ENCODE assay signal across 36 cellular contexts in genomic region chr9:72684615-72685014, GRCh38.
DNase-seq lines count a peak whose midpoint lies in the region; ATAC-seq, FAIRE-seq and TF ChIP-seq lines count a peak whose summit lies in the region.
"Had no signal": no experiment of that assay in that cellular context is flagged by ENCODE, and none has a peak within 500 bp of the region (broad histone marks: within the 10 kb centered on the region; RNA-seq: fewer than 3 reads in every experiment).

No MANE protein-coding gene starts in this region.

- H3K4me3 ChIP-seq in HCT116 (replicated peaks in 1 of 2; ENCODE audit: low read depth in 1 of 2, low read length in 2 of 2) (no peak overlapping the region), HEK293 (ENCODE audit: low read depth, low read length) (no peak overlapping the region), H1 (ENCODE audit: extremely low read depth in 1 of 4, insufficient read depth in 2 of 4, low read depth in 3 of 4, low read length in 4 of 4) (no peak overlapping the region), endodermal cell (ENCODE audit: low read length) (no peak overlapping the region)
- H3K4me3 ChIP-seq: A549; BLaER1; BLaER1 treated with 17β-estradiol and CSF1 and Interleukin-3, amounts not matched to agents 10 nM and 100 nM had no signal

- H4K20me1 ChIP-seq in HCT116 (ENCODE audit: insufficient read depth) (no peaks in the 10 kb centered on the region), H1 (replicated peaks in 1 of 2; ENCODE audit: control insufficient read depth in 1 of 2, insufficient read depth in 2 of 2, low read length in 2 of 2) (no peaks in the 10 kb centered on the region)
- H4K20me1 ChIP-seq: BLaER1; BLaER1 treated with 17β-estradiol and CSF1 and Interleukin-3, amounts not matched to agents 10 nM and 100 nM had no signal

- no peak for ATAC-seq in HCT116
- ATAC-seq in WTC11 = no peak
- ATAC-seq in HG03108 (IDR thresholded peaks at IDR 0.05; ENCODE audit: unreplicated experiment) = no peak
- ATAC-seq: CD8-positive, alpha-beta T cell had no signal

- H3K23me2 ChIP-seq in H1 (ENCODE audit: low read depth, low read length) = no peaks in the 10 kb centered on the region

- H3K4me2 ChIP-seq in HCT116 (ENCODE audit: low read length) (peak overlapping the region; percentile 24; the same call in 1 of the 2 replicates), H1 (ENCODE audit: insufficient read depth in 1 of 2, low read depth in 2 of 2, low read length in 2 of 2) (no peak overlapping the region)
- H3K4me2 ChIP-seq: A549; BLaER1; BLaER1 treated with 17β-estradiol and CSF1 and Interleukin-3, amounts not matched to agents 10 nM and 100 nM had no signal

- H3K36me3 ChIP-seq in HCT116 (ENCODE audit: control insufficient read depth in 1 of 2, insufficient read depth in 2 of 2, low read length in 2 of 2) (no peaks in the 10 kb centered on the region), HEK293 (ENCODE audit: control insufficient read depth in 2 of 2, insufficient read depth in 1 of 2, low read length in 2 of 2) (no peaks in the 10 kb centered on the region), H1 (ENCODE audit: control insufficient read depth in 2 of 4, insufficient read depth in 4 of 4, low read length in 3 of 4) (no peaks in the 10 kb centered on the region), endodermal cell (ENCODE audit: control insufficient read depth, insufficient read depth, low read length) (no peaks in the 10 kb centered on the region)
- H3K36me3 ChIP-seq: BE2C; BLaER1; BLaER1 treated with 17β-estradiol and CSF1 and Interleukin-3, amounts not matched to agents 10 nM and 100 nM had no signal

- FAIRE-seq in H1 (lab: Jason Lieb, UNC) = no peak
- FAIRE-seq: A204.1, A549, D721Med had no signal

- no peak for TF ChIP-seq POLR2A in HCT116 (IDR thresholded peaks at IDR 0.05; ENCODE audit: borderline replicate concordance, extremely low read depth, insufficient read depth, insufficient read length)
- no peak for TF ChIP-seq POLR2A in H1 (IDR thresholded peaks at IDR 0.05; ENCODE audit: control extremely low read depth in 1 of 2, low read depth in 2 of 2, low read length in 2 of 2)

- TF ChIP-seq RAD21 in HCT116 (IDR thresholded peaks at IDR 0.05; ENCODE audit: low read depth) (no peak), H1 (IDR thresholded peaks at IDR 0.05 in 1 of 2, conservative IDR thresholded peaks at IDR 0.05 in 1 of 2; ENCODE audit: low read depth in 2 of 2, low read length in 2 of 2) (no peak)

- H3K9me3 Mint-ChIP-seq in WTC11 = peaks cover 7% of the 10 kb centered on the region
- H3K9me3 Mint-ChIP-seq in endodermal cell = no peaks in the 10 kb centered on the region
- H3K9me3 Mint-ChIP-seq: CD4-positive, alpha-beta memory T cell; CD8-positive, alpha-beta memory T cell; CD8-positive, alpha-beta T cell had no signal

- TF ChIP-seq CTCF in HCT116 (IDR thresholded peaks at IDR 0.05 in 2 of 3, conservative IDR thresholded peaks at IDR 0.05 in 1 of 3; ENCODE audit: borderline replicate concordance in 1 of 3, insufficient read depth in 1 of 3, low read depth in 2 of 3, low read length in 2 of 3) = no peak
- no peak for TF ChIP-seq CTCF in HEK293 (tag by site-specific recombination; IDR thresholded peaks at IDR 0.05)
- no peak for TF ChIP-seq CTCF in WTC11 (IDR thresholded peaks at IDR 0.05)
- no peak for TF ChIP-seq CTCF in H1 (IDR thresholded peaks at IDR 0.05; ENCODE audit: control extremely low read depth in 1 of 3, insufficient read depth in 1 of 3, low read depth in 1 of 3, low read length in 3 of 3)
- TF ChIP-seq CTCF in endodermal cell (conservative IDR thresholded peaks at IDR 0.05) = no peak

- H3K27ac Mint-ChIP-seq in WTC11 = peak overlapping the region; percentile 47; the same call in 1 of the 2 replicates
- no peak overlapping the region for H3K27ac Mint-ChIP-seq in endodermal cell
- H3K27ac Mint-ChIP-seq: B cell; CD14-positive monocyte; CD4-positive, alpha-beta memory T cell; CD4-positive, alpha-beta T cell; CD4-positive, CD25-positive, alpha-beta regulatory T cell; CD8-positive, alpha-beta memory T cell; CD8-positive, alpha-beta T cell had no signal

- no peak overlapping the region for H4K5ac ChIP-seq in H1 (ENCODE audit: insufficient read length, low read depth, low read length)

- RAD21 ChIA-PET in HCT116 (lab: Charles Lee; ENCODE audit: low non-redundant PET in 1 of 2, low total read pairs in 2 of 2, uncharacterized antibody in 2 of 2, unreplicated experiment in 2 of 2) = no interaction called here

- no peak overlapping the region for H3K23ac ChIP-seq in H1 (ENCODE audit: insufficient read length)

- H3K27me3 ChIP-seq in HCT116 (ENCODE audit: insufficient read depth, low read length) = no peaks in the 10 kb centered on the region
- no peaks in the 10 kb centered on the region for H3K27me3 ChIP-seq in H1 (replicated peaks in 1 of 4; ENCODE audit: control insufficient read depth in 3 of 4, extremely low read depth in 1 of 4, insufficient read depth in 3 of 4, low read length in 3 of 4)
- no peaks in the 10 kb centered on the region for H3K27me3 ChIP-seq in endodermal cell (ENCODE audit: control insufficient read depth, insufficient read depth, low read length, poor library complexity, severe bottlenecking)
- H3K27me3 ChIP-seq: BE2C; BLaER1; BLaER1 treated with 17β-estradiol and CSF1 and Interleukin-3, amounts not matched to agents 10 nM and 100 nM had no signal

- H2BK12ac ChIP-seq in H1 (ENCODE audit: low read depth, low read length) = no peak overlapping the region

- DNase-seq in HCT116 (ENCODE audit: low read depth, low spot score) (no peak), WTC11 (ENCODE audit: low spot score) (no peak), H1 (ENCODE audit: low read depth in 1 of 2, low spot score in 2 of 2) (no peak), endodermal cell (no peak), cerebellum (ENCODE audit: low spot score) (no peak), NCI-H69 (lab: John Stamatoyannopoulos, UW) (no peak)
- DNase-seq: 8988T; ACHN; AML-193; BE2C; C1 segment of cervical spinal cord; Caco-2; CD4-positive, alpha-beta memory T cell; CD4-positive, alpha-beta T cell; CD4-positive, CD25-positive, alpha-beta regulatory T cell; CD8-positive, alpha-beta memory T cell; CD8-positive, alpha-beta T cell; COR-L47; DMS 273 treated with DMSO at 0.1 percent for 48 hours; DMS153; DMS53; DMS79; DMS79 treated with DMSO at 0.1 percent for 48 hours; DND-41; EL had no signal

- H3K9ac ChIP-seq in HCT116 (ENCODE audit: low read length) = no peak overlapping the region
- H3K9ac ChIP-seq in H1 (replicated peaks in 1 of 4; ENCODE audit: extremely low read depth in 1 of 4, low read depth in 3 of 4, low read length in 3 of 4) = no peak overlapping the region
- no peak overlapping the region for H3K9ac ChIP-seq in endodermal cell (ENCODE audit: extremely low read depth, low read length, poor library complexity, severe bottlenecking)
- H3K9ac ChIP-seq: BLaER1; BLaER1 treated with 17β-estradiol and CSF1 and Interleukin-3, amounts not matched to agents 10 nM and 100 nM had no signal

- no peak for TF ChIP-seq EP300 in H1 (IDR thresholded peaks at IDR 0.05; ENCODE audit: borderline replicate concordance in 1 of 2, low read depth in 2 of 2, low read length in 2 of 2)

- CTCF ChIA-PET in HCT116 (lab: Charles Lee) (no interaction called here), HEK293 (lab: Yijun Ruan, JAX) (no interaction called here), WTC11 (lab: Charles Lee) (no interaction called here), H1 (lab: Charles Lee; ENCODE audit: partially characterized antibody) (interaction anchor here (0.8 to 2.3 kb wide), 4 partner anchors 10 to 137 kb away, joined by 3 to 5 read pairs (median 3); no protein-coding TSS in a partner anchor)

- no peak overlapping the region for H2AK5ac ChIP-seq in H1 (ENCODE audit: low read depth, low read length)

- H3K79me2 ChIP-seq in HCT116 (ENCODE audit: insufficient read depth, low read length) (no peaks in the 10 kb centered on the region), H1 (ENCODE audit: control insufficient read depth in 1 of 2, insufficient read depth in 2 of 2, low read length in 2 of 2) (no peaks in the 10 kb centered on the region)

- H3K14ac ChIP-seq in H1 (ENCODE audit: insufficient read length) = no peak overlapping the region

- no peak overlapping the region for H3K4me3 Mint-ChIP-seq in WTC11
- no peak overlapping the region for H3K4me3 Mint-ChIP-seq in endodermal cell
- H3K4me3 Mint-ChIP-seq: B cell; CD14-positive monocyte; CD4-positive, alpha-beta memory T cell; CD4-positive, alpha-beta T cell; CD4-positive, CD25-positive, alpha-beta regulatory T cell; CD8-positive, alpha-beta memory T cell; CD8-positive, alpha-beta T cell had no signal

- POLR2A ChIA-PET in HCT116 (lab: Charles Lee) = interaction anchor here (0.8 kb wide), 1 partner anchor 9 kb away, joined by 3 read pairs; no protein-coding TSS in a partner anchor
- POLR2A ChIA-PET in HEK293 (lab: Yijun Ruan, JAX) = no interaction called here
- POLR2A ChIA-PET in WTC11 (lab: Charles Lee) = no interaction called here
- POLR2A ChIA-PET in H1 (lab: Charles Lee; ENCODE audit: partially characterized antibody) = no interaction called here

- no peaks in the 10 kb centered on the region for H3K79me1 ChIP-seq in H1 (ENCODE audit: low read depth, low read length)

- H3K27ac ChIP-seq in HCT116 (ENCODE audit: low read depth, low read length) (no peak overlapping the region), HEK293 (ENCODE audit: extremely low read depth, low read depth, low read length) (no peak overlapping the region), H1 (ENCODE audit: low read depth, low read length) (no peak overlapping the region), endodermal cell (ENCODE audit: low read depth, low read length) (no peak overlapping the region)
- H3K27ac ChIP-seq: 22Rv1; A549; BLaER1; BLaER1 treated with 17β-estradiol and CSF1 and Interleukin-3, amounts not matched to agents 10 nM and 100 nM; C4-2B had no signal

- H2AFZ ChIP-seq in HCT116 (ENCODE audit: low read depth, low read length, poor library complexity, severe bottlenecking) (peak overlapping the region; percentile 52), H1 (ENCODE audit: low read length) (no peak overlapping the region)

- no peak overlapping the region for H3K56ac ChIP-seq in H1 (replicated peaks; ENCODE audit: insufficient read length, low read depth, low read length)

- WGBS in H1 (ENCODE audit: extremely low coverage in 1 of 2, insufficient coverage in 1 of 2, insufficient read length in 1 of 2, insufficient replicate concordance in 2 of 2, low coverage in 1 of 2, low lambda C conversion rate in 2 of 2, missing lambda C conversion rate in 1 of 2), 2 experiments = 91% methylated on average over 2 of the region's 2 CpGs; no CpG with 5 or more reads in 1 of the 2 experiments
- WGBS in endodermal cell (ENCODE audit: insufficient coverage in 1 of 2, insufficient read length in 1 of 2), 2 experiments = 93 to 100% methylated on average over 1 to 2 of the region's 2 CpGs

- H3K9me3 ChIP-seq in HCT116 (ENCODE audit: control insufficient read depth in 1 of 2, insufficient read depth in 1 of 2, low read depth in 1 of 2, low read length in 2 of 2) (no peaks in the 10 kb centered on the region), HEK293 (ENCODE audit: control insufficient read depth, insufficient read depth, low read depth, low read length) (no peaks in the 10 kb centered on the region), H1 (ENCODE audit: insufficient read depth in 2 of 2, low read depth in 1 of 2, low read length in 1 of 2) (no peaks in the 10 kb centered on the region), endodermal cell (ENCODE audit: control insufficient read depth, low read length) (no peaks in the 10 kb centered on the region)
- H3K9me3 ChIP-seq: A549; BE2C; BLaER1; BLaER1 treated with 17β-estradiol and CSF1 and Interleukin-3, amounts not matched to agents 10 nM and 100 nM; Caco-2 had no signal

- no peaks in the 10 kb centered on the region for H3K9me2 ChIP-seq in HCT116 (ENCODE audit: insufficient read depth)

- H2BK20ac ChIP-seq in H1 (ENCODE audit: low read length) = peak overlapping the region; percentile 84; the same call in 1 of the 2 replicates

- H3K4ac ChIP-seq in H1 (replicated peaks; ENCODE audit: insufficient read length, low read depth, low read length) = no peak overlapping the region

- intact Hi-C loops in HCT116 (cut with micrococcal nuclease) = no loop called here

- no peak overlapping the region for H4K8ac ChIP-seq in H1 (ENCODE audit: extremely low read depth, insufficient read depth, low read length)

- H2BK5ac ChIP-seq in H1 (ENCODE audit: low read depth, low read length) = no peak overlapping the region; the same call in 1 of the 2 replicates

- H2BK15ac ChIP-seq in H1 (ENCODE audit: low read length) = no peak overlapping the region

- peaks cover 7 to 30% of the 10 kb centered on the region in 2 experiments; a peak in 3 of 4 replicates for H3K4me1 ChIP-seq in HCT116 (ENCODE audit: control insufficient read depth in 1 of 2, insufficient read depth in 2 of 2, low read length in 2 of 2)
- no peaks in the 10 kb centered on the region for H3K4me1 ChIP-seq in HEK293 (ENCODE audit: control insufficient read depth, insufficient read depth, low read length)
- peaks cover 2 to 3% (median 3%) of the 10 kb centered on the region in 4 experiments; a peak in 3 of 7 replicates for H3K4me1 ChIP-seq in H1 (replicated peaks in 1 of 4; ENCODE audit: control insufficient read depth in 3 of 4, insufficient read depth in 4 of 4, low read length in 3 of 4)
- H3K4me1 ChIP-seq in endodermal cell (ENCODE audit: control insufficient read depth, insufficient read depth, low read length) = no peaks in the 10 kb centered on the region
- H3K4me1 ChIP-seq: BE2C; BLaER1; BLaER1 treated with 17β-estradiol and CSF1 and Interleukin-3, amounts not matched to agents 10 nM and 100 nM; Caco-2 had no signal

- H2BK120ac ChIP-seq in H1 (replicated peaks; ENCODE audit: low read depth, low read length) = peak overlapping the region; percentile 86

- H3K4me1 Mint-ChIP-seq in WTC11 = peaks cover 41% of the 10 kb centered on the region
- H3K4me1 Mint-ChIP-seq in endodermal cell = peaks cover 11% of the 10 kb centered on the region
- H3K4me1 Mint-ChIP-seq: B cell; CD4-positive, alpha-beta memory T cell; CD4-positive, CD25-positive, alpha-beta regulatory T cell; CD8-positive, alpha-beta memory T cell had no signal

- no TSS peak for BruUV-seq in HCT116 (replicated peaks; lab: Mats Ljungman, UMichigan)

- peaks cover 10% of the 10 kb centered on the region for H3K36me3 Mint-ChIP-seq in WTC11
- no peaks in the 10 kb centered on the region for H3K36me3 Mint-ChIP-seq in endodermal cell (ENCODE audit: low read depth)
- H3K36me3 Mint-ChIP-seq: CD14-positive monocyte; CD4-positive, alpha-beta memory T cell; CD4-positive, CD25-positive, alpha-beta regulatory T cell; CD8-positive, alpha-beta memory T cell; CD8-positive, alpha-beta T cell had no signal

- no peaks in the 10 kb centered on the region for H3K27me3 Mint-ChIP-seq in WTC11 (ENCODE audit: low read depth)
- H3K27me3 Mint-ChIP-seq in endodermal cell (ENCODE audit: insufficient read depth) = no peaks in the 10 kb centered on the region

- H4K91ac ChIP-seq in H1 (replicated peaks; ENCODE audit: insufficient read length, low read length) = no peak overlapping the region

- peak overlapping the region; percentile 49; the same call in 1 of the 2 replicates for H3K18ac ChIP-seq in H1 (ENCODE audit: extremely low read depth, low read length)
